Comparison of ENCODE assay signal across 8 cellular contexts in the genomic region with DNA sequence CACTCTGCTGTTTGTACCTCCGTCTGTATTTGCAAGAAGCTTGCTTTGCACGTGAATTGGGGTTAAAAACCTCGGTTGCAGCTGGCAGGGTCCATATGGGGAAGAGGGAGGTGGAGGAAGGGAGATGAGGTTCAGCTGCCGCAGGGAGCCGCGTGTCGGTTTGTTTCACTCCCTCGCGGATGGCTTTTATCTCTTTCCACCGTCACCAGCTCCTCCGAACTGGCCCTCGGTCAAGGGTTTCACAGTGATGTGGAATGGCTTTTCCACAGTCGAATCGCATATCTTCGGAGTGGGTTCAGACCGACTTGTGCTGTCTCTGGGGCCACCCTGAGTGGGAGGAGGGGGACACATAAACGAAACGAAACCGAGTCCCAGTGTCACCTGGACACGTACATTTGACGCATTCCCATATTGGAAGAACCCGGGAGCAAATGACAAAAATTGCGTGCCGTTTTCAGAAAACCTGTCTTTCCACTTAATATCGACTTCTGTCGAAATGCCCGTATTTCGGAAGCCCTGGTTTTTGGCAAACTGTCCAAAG. TPM values are rescaled to one million over a fixed set of nuclear protein-coding genes. Genes with fewer than 3 reads are reported as not detected.
A peak's percentile ranks its signal among the peaks of the same experiment; 100 is the strongest.
DNase-seq lines count a peak whose midpoint lies in the region; ATAC-seq, FAIRE-seq and TF ChIP-seq lines count a peak whose summit lies in the region.

No MANE protein-coding gene starts in this region.

- WGBS in mammary epithelial cell (ENCODE audit: low coverage, missing lambda C conversion rate) = 44% methylated on average over 18 of the region's 28 CpGs

- H3K27ac Mint-ChIP-seq in CD8-positive, alpha-beta memory T cell = peak overlapping the region; percentile 86 to 97 (median 92)

- no peaks in the 10 kb centered on the region for H3K9me3 ChIP-seq in CD8-positive, alpha-beta memory T cell (ENCODE audit: low read length)
- H3K9me3 ChIP-seq in mammary epithelial cell (replicated peaks; ENCODE audit: insufficient read depth, low read length) (no peaks in the 10 kb centered on the region), keratinocyte (ENCODE audit: control insufficient read depth, low read depth, low read length) (no peaks in the 10 kb centered on the region)

- peak overlapping the region; percentile 78 for H3K27ac ChIP-seq in CD8-positive, alpha-beta memory T cell (ENCODE audit: low read depth, low read length)
- H3K27ac ChIP-seq in mammary epithelial cell (ENCODE audit: insufficient read depth, low read depth, low read length) (peak overlapping the region; percentile 70), keratinocyte (ENCODE audit: control insufficient read depth, insufficient read depth, low read length) (peak overlapping the region; percentile 60)

- intact Hi-C loops in mammary epithelial cell (cut with micrococcal nuclease) = loop anchor here (2.0 kb wide), 1 partner anchor 217 kb away; a partner anchor contains a TSS

- peak overlapping the region; percentile 78 for H3K4me3 ChIP-seq in CD8-positive, alpha-beta memory T cell (ENCODE audit: low read length)
- H3K4me3 ChIP-seq in mammary epithelial cell (replicated peaks in 1 of 3; ENCODE audit: insufficient read depth in 1 of 3, low read depth in 2 of 3, low read length in 3 of 3) (peak overlapping the region; percentile 44 to 72 (median 64)), keratinocyte (ENCODE audit: control insufficient read depth in 2 of 3, extremely low read depth in 1 of 3, insufficient read depth in 2 of 3, low read depth in 1 of 3, low read length in 3 of 3) (peak overlapping the region; percentile 63 to 84 (median 74))

- H3K4me2 ChIP-seq in mammary epithelial cell (ENCODE audit: insufficient read depth, low read depth, low read length) = peak overlapping the region; percentile 79
- peak overlapping the region; percentile 80 for H3K4me2 ChIP-seq in keratinocyte (ENCODE audit: control insufficient read depth, extremely low read depth, insufficient read depth, low read depth, low read length)

- H3K79me2 ChIP-seq in mammary epithelial cell (ENCODE audit: insufficient read depth, low read length) (peaks cover 37% of the 10 kb centered on the region), keratinocyte (ENCODE audit: control insufficient read depth, insufficient read depth, low read length) (peaks cover 15% of the 10 kb centered on the region)

- dilution Hi-C loops in mammary epithelial cell (cut with HindIII; ENCODE audit: low sequenced_read_pairs) (no loop called here), keratinocyte (cut with MboI; ENCODE audit: extremely low pct_ligation_motif_present, low sequenced_read_pairs) (no loop called here)

- TSS peak; percentile 12 for BruUV-seq in mammary epithelial cell (replicated peaks; lab: Mats Ljungman, UMichigan)

- no peak for FAIRE-seq in keratinocyte (lab: Jason Lieb, UNC)

- no peaks in the 10 kb centered on the region for H3K27me3 ChIP-seq in CD8-positive, alpha-beta memory T cell (ENCODE audit: insufficient read depth, low read length, poor library complexity, severe bottlenecking)
- H3K27me3 ChIP-seq in mammary epithelial cell (ENCODE audit: insufficient read depth, low read length) (no peaks in the 10 kb centered on the region), keratinocyte (ENCODE audit: control insufficient read depth, extremely low read depth, insufficient read depth, low read length) (no peaks in the 10 kb centered on the region)

- peak overlapping the region; percentile 90 to 96 (median 94) for H3K4me3 Mint-ChIP-seq in CD8-positive, alpha-beta memory T cell

- H3K36me3 ChIP-seq in CD8-positive, alpha-beta memory T cell (ENCODE audit: insufficient read depth, low read length) = no peaks in the 10 kb centered on the region
- H3K36me3 ChIP-seq in mammary epithelial cell (ENCODE audit: insufficient read depth, low read length) (no peaks in the 10 kb centered on the region), keratinocyte (ENCODE audit: control insufficient read depth in 2 of 2, extremely low read depth in 1 of 2, insufficient read depth in 2 of 2, low read length in 2 of 2) (peaks cover 0 to 1% of the 10 kb centered on the region in 2 experiments)

- H3K9me1 ChIP-seq in keratinocyte (ENCODE audit: control insufficient read depth, extremely low read depth, insufficient read depth, low read length) = no peaks in the 10 kb centered on the region

- peaks cover 0 to 42% (median 10%) of the 10 kb centered on the region in 3 donors for H3K36me3 Mint-ChIP-seq in CD8-positive, alpha-beta memory T cell

- H3K27me3 Mint-ChIP-seq in CD8-positive, alpha-beta memory T cell = no peaks in the 10 kb centered on the region

- peak overlapping the region; percentile 70 for H2AFZ ChIP-seq in mammary epithelial cell (ENCODE audit: low read depth, low read length)
- peak overlapping the region; percentile 52 for H2AFZ ChIP-seq in keratinocyte (ENCODE audit: control insufficient read depth, low read length)

- H3K4me1 ChIP-seq in CD8-positive, alpha-beta memory T cell (ENCODE audit: insufficient read depth, low read length) = peaks cover 7% of the 10 kb centered on the region
- H3K4me1 ChIP-seq in mammary epithelial cell (ENCODE audit: insufficient read depth, low read length) = no peaks in the 10 kb centered on the region
- H3K4me1 ChIP-seq in keratinocyte (ENCODE audit: control insufficient read depth, extremely low read depth, insufficient read depth, low read length) = no peaks in the 10 kb centered on the region

- H3K9me3 Mint-ChIP-seq in CD8-positive, alpha-beta memory T cell = no peaks in the 10 kb centered on the region

- H3K4me1 Mint-ChIP-seq in CD8-positive, alpha-beta memory T cell = peaks cover 29 to 51% (median 49%) of the 10 kb centered on the region in 3 donors

- peak in 3 of 5 donors; percentile 0 to 25 (median 11) for DNase-seq in CD8-positive, alpha-beta memory T cell
- DNase-seq in HK-2 (ENCODE audit: unreplicated experiment) (peak; percentile 32), mammary epithelial cell (peak; percentile 9), keratinocyte (ENCODE audit: low read depth, low spot score) (no peak)
- DNase-seq in stimulated activated CD4-positive, alpha-beta T cell treated with anti-CD3 and anti-CD28 coated beads, Interleukin-1b, Interleukin-23, amount 100 ng/mL, for 48 hours = peak; percentile 7

- POLR2A ChIA-PET in CD8-positive, alpha-beta memory T cell (lab: Charles Lee) = interaction anchor here (0.7 to 1.9 kb wide), 5 partner anchors 13 to 60 kb away, joined by 3 to 11 read pairs (median 4); a partner anchor contains a TSS

- CTCF ChIA-PET in CD8-positive, alpha-beta memory T cell (lab: Charles Lee) = interaction anchor here (0.7 to 2.6 kb wide), 7 partner anchors 13 to 220 kb away, joined by 3 to 43 read pairs (median 4); a partner anchor contains a TSS
- CTCF ChIA-PET in mammary epithelial cell (lab: Charles Lee; ENCODE audit: low non-redundant PET) = no interaction called here

- H3K9ac ChIP-seq in mammary epithelial cell (ENCODE audit: insufficient read depth, low read length) = peak overlapping the region; percentile 78
- peak overlapping the region; percentile 83 for H3K9ac ChIP-seq in keratinocyte (ENCODE audit: control insufficient read depth, extremely low read depth, insufficient read depth, low read length)

- peak; percentile 33 for ATAC-seq in SK-N-SH treated with all-trans-retinoic acid at 6 μM for 48 hours
- no peak for ATAC-seq in HG03045 (IDR thresholded peaks at IDR 0.05; ENCODE audit: unreplicated experiment)
- ATAC-seq in activated CD4-positive, CD25-positive, alpha-beta regulatory T cell treated with anti-CD3 and anti-CD28 coated beads, Interleukin-2, amount 50 U/mL, for 24 hours = no peak

- TF ChIP-seq CTCF in mammary epithelial cell (conservative IDR thresholded peaks at IDR 0.05 in 1 of 2, IDR thresholded peaks at IDR 0.05 in 1 of 2; ENCODE audit: extremely low read depth in 1 of 2, insufficient read depth in 1 of 2, low read depth in 1 of 2, low read length in 2 of 2) (no peak), keratinocyte (optimal IDR thresholded peaks at IDR 0.05 in 1 of 3, IDR thresholded peaks at IDR 0.05 in 1 of 3, conservative IDR thresholded peaks at IDR 0.05 in 1 of 3; ENCODE audit: extremely low read depth in 1 of 3, insufficient read depth in 2 of 3, low read length in 3 of 3) (no peak)

- no peaks in the 10 kb centered on the region for H4K20me1 ChIP-seq in mammary epithelial cell (ENCODE audit: insufficient read depth, low read length)
- H4K20me1 ChIP-seq in keratinocyte (ENCODE audit: control insufficient read depth, extremely low read depth, insufficient read depth, low read length) = no peaks in the 10 kb centered on the region

- in situ Hi-C loops in mammary epithelial cell (cut with MboI; ENCODE audit: low sequenced_read_pairs in 2 of 2) = no loop called here

TF ChIP-seq in SK-N-SH treated with all-trans-retinoic acid at 6 μM for 48 hours, 23 proteins besides CTCF, POLR2A, EP300 and RAD21:
- no peak for TF ChIP-seq ZNF70 (CRISPR knock-in tag; IDR thresholded peaks at IDR 0.05)

RNA-seq across cellular contexts. Expression of a gene that starts 0.9 kb away (rescaled TPM):
- total RNA-seq in CD8-positive, alpha-beta memory T cell = 10 to 100 TPM; 16.4 to 16.8 TPM
- 12.5 TPM for polyA plus RNA-seq in CD8-positive, alpha-beta memory T cell
- total RNA-seq in mammary epithelial cell = 10 to 100 TPM; 12.0 to 19.7 TPM
- polyA plus RNA-seq in mammary epithelial cell (4.9 TPM), keratinocyte (7.3 to 13.4 TPM (median 10.2 TPM) in 3 replicates)
- polyA minus RNA-seq in mammary epithelial cell (7.8 TPM), keratinocyte (3.3 to 24.6 TPM (median 16.5 TPM) in 3 replicates)
- polyA plus RNA-seq in keratinocyte (2011; ENCODE audit: low read depth) = 4.3 TPM
- polyA plus RNA-seq in keratinocyte (2011; cell fraction: cytosol; rRNA removed) = 4.8 and 10.0 TPM in 2 replicates
- polyA plus RNA-seq in keratinocyte (2011; cell fraction: nucleus; rRNA removed) = 8.9 and 11.8 TPM in 2 replicates
- 7.7 and 9.4 TPM in 2 replicates for polyA plus RNA-seq in keratinocyte (2012; ENCODE audit: low replicate concordance)
- 10.2 TPM for polyA minus RNA-seq in keratinocyte (2011; cell fraction: cytosol; rRNA and poly(A)+ RNA removed)
- polyA minus RNA-seq in keratinocyte (2011; cell fraction: nucleus; rRNA and poly(A)+ RNA removed) = 9.2 and 24.6 TPM in 2 replicates

RNA-seq across cellular contexts. Expression of a gene that starts 59.7 kb away (rescaled TPM):
- under 1 TPM in 1 of 2 experiments, not detected in 1; 0.09 TPM for total RNA-seq in CD8-positive, alpha-beta memory T cell
- polyA plus RNA-seq in CD8-positive, alpha-beta memory T cell = 2.1 TPM
- under 1 TPM in 1 of 2 donors, not detected in 1; 0.40 TPM for total RNA-seq in mammary epithelial cell
- polyA plus RNA-seq in mammary epithelial cell = 0.43 TPM
- not detected for polyA minus RNA-seq in mammary epithelial cell
- 0.02 to 0.03 TPM in 2 of 3 replicates, not detected in the other for polyA plus RNA-seq in keratinocyte
- 1.2 TPM for polyA plus RNA-seq in keratinocyte (2011; ENCODE audit: low read depth)
- not detected in 2 replicates for polyA plus RNA-seq in keratinocyte (2011; cell fraction: cytosol; rRNA removed)
- 0.05 TPM in 1 of 2 replicates, not detected in the other for polyA plus RNA-seq in keratinocyte (2011; cell fraction: nucleus; rRNA removed)
- polyA plus RNA-seq in keratinocyte (2012; ENCODE audit: low replicate concordance) = 1.6 TPM in 1 of 2 replicates, not detected in the other
- 0.06 to 0.07 TPM in 2 of 3 replicates, not detected in the other for polyA minus RNA-seq in keratinocyte
- polyA minus RNA-seq in keratinocyte (2011; cell fraction: cytosol; rRNA and poly(A)+ RNA removed) = not detected
- 0.11 TPM in 1 of 2 replicates, not detected in the other for polyA minus RNA-seq in keratinocyte (2011; cell fraction: nucleus; rRNA and poly(A)+ RNA removed)
